21 cellular contexts compared by ENCODE assay signal in genomic region chr3:101509276-101509675, GRCh38. TPM values are rescaled to one million over a fixed set of nuclear protein-coding genes. Genes with fewer than 3 reads are reported as not detected.
DNase-seq lines count a peak whose midpoint lies in the region; ATAC-seq and TF ChIP-seq lines count a peak whose summit lies in the region.
"Had no signal": no experiment of that assay in that cellular context is flagged by ENCODE, and none has a peak within 500 bp of the region (broad histone marks: within the 10 kb centered on the region; RNA-seq: fewer than 3 reads in every experiment).

No MANE protein-coding gene starts in this region.

- H3K36me3 Mint-ChIP-seq in CD4-positive, CD25-positive, alpha-beta regulatory T cell: peaks cover 26% of the 10 kb centered on the region
- H3K36me3 Mint-ChIP-seq in T-helper 17 cell (ENCODE audit: low read depth): peaks cover 9% of the 10 kb centered on the region

- H3K4me3 Mint-ChIP-seq in CD4-positive, CD25-positive, alpha-beta regulatory T cell: peak overlapping the region; percentile 0 to 94 (median 58)
- H3K4me3 Mint-ChIP-seq in T-helper 17 cell: peak overlapping the region; percentile 28
- H3K4me3 Mint-ChIP-seq: activated naive CD8-positive, alpha-beta T cell treated with anti-CD3 and anti-CD28 coated beads, Interleukin-2, amount 10 ng/mL, durations not matched to agents 7 days and 5 days; activated T-helper 1 cell treated with anti-CD3 and anti-CD28 coated beads, Interleukin-12 subunit alpha, Interleukin-12 subunit beta, Interleukin-2, Interleukin-4 antibody, amounts not matched to agents 30 ng/mL and 10 ng/mL and 1 ng/mL, durations not matched to agents 14 hours and 24 hours and 36 hours had no signal

- no peaks in the 10 kb centered on the region for H3K9me2 ChIP-seq in OCI-LY7 (ENCODE audit: insufficient read depth, low read length)

- CTCF ChIA-PET in OCI-LY7 (lab: Charles Lee; ENCODE audit: unreplicated experiment): no interaction called here

- H3K4me1 Mint-ChIP-seq in CD4-positive, CD25-positive, alpha-beta regulatory T cell: peaks cover 32 to 84% (median 57%) of the 10 kb centered on the region in 4 donors
- peaks cover 52% of the 10 kb centered on the region for H3K4me1 Mint-ChIP-seq in T-helper 17 cell

- no peak for DNase-seq in CD4-positive, CD25-positive, alpha-beta regulatory T cell
- DNase-seq in ELR (ENCODE audit: low read depth): peak; percentile 22
- DNase-seq in T-helper 17 cell: no peak
- peak; percentile 8 for DNase-seq in iris pigment epithelial cell (ENCODE audit: low read depth)
- DNase-seq in glomerular visceral epithelial cell (ENCODE audit: extremely low spot score): no peak
- no peak for DNase-seq in AML-193 (lab: John Stamatoyannopoulos, UW)
- DNase-seq in OCI-LY7 (ENCODE audit: low spot score): no peak
- DNase-seq: activated CD4-positive, CD25-positive, alpha-beta regulatory T cell treated with anti-CD3 and anti-CD28 coated beads, Interleukin-2, amount 50 U/mL, for 72 hours; activated naive CD8-positive, alpha-beta T cell treated with anti-CD3 and anti-CD28 coated beads, Interleukin-2, amount 10 ng/mL, durations not matched to agents 7 days and 5 days; dermis blood vessel endothelial cell; DMS79; left cardiac atrium; midbrain; NCI-H1105; NCI-H510A; stimulated activated CD4-positive, alpha-beta T cell treated with anti-CD3 and anti-CD28 coated beads, Interleukin-4, amount 100 ng/mL, for 4 hours had no signal

- peaks cover 51% of the 10 kb centered on the region for H3K4me1 ChIP-seq in CD4-positive, CD25-positive, alpha-beta regulatory T cell (ENCODE audit: control insufficient read depth, insufficient read depth, low read length, poor library complexity, severe bottlenecking)
- peaks cover 13% of the 10 kb centered on the region for H3K4me1 ChIP-seq in OCI-LY7 (ENCODE audit: insufficient read depth, low read length, poor library complexity, severe bottlenecking)

- H3K9me3 Mint-ChIP-seq in CD4-positive, CD25-positive, alpha-beta regulatory T cell: peaks cover 0 to 5% (median 1%) of the 10 kb centered on the region in 7 donors
- H3K9me3 Mint-ChIP-seq: activated T-helper 1 cell treated with anti-CD3 and anti-CD28 coated beads, Interleukin-12 subunit alpha, Interleukin-12 subunit beta, Interleukin-2, Interleukin-4 antibody, amounts not matched to agents 30 ng/mL and 10 ng/mL and 1 ng/mL, durations not matched to agents 14 hours and 24 hours and 36 hours; type B pancreatic cell had no signal

- no peak overlapping the region for H3K27ac ChIP-seq in CD4-positive, CD25-positive, alpha-beta regulatory T cell (ENCODE audit: insufficient read depth, low read length, poor library complexity, severe bottlenecking)
- H3K27ac ChIP-seq in OCI-LY7 (ENCODE audit: low read depth, low read length, poor library complexity, severe bottlenecking): no peak overlapping the region
- H3K27ac ChIP-seq: RWPE1 had no signal

- H4K20me1 ChIP-seq in OCI-LY7 (ENCODE audit: insufficient read depth, low read length): no peaks in the 10 kb centered on the region

- H3K27ac Mint-ChIP-seq in CD4-positive, CD25-positive, alpha-beta regulatory T cell: peak overlapping the region; percentile 4 to 72 (median 5)
- peak overlapping the region; percentile 17 for H3K27ac Mint-ChIP-seq in T-helper 17 cell
- H3K27ac Mint-ChIP-seq: activated naive CD8-positive, alpha-beta T cell treated with anti-CD3 and anti-CD28 coated beads, Interleukin-2, amount 10 ng/mL, durations not matched to agents 7 days and 5 days; activated T-helper 1 cell treated with anti-CD3 and anti-CD28 coated beads, Interleukin-12 subunit alpha, Interleukin-12 subunit beta, Interleukin-2, Interleukin-4 antibody, amounts not matched to agents 30 ng/mL and 10 ng/mL and 1 ng/mL, durations not matched to agents 14 hours and 24 hours and 36 hours had no signal

- peaks cover 3% of the 10 kb centered on the region for H3K36me3 ChIP-seq in CD4-positive, CD25-positive, alpha-beta regulatory T cell (ENCODE audit: control insufficient read depth, insufficient read depth, low read length)
- no peaks in the 10 kb centered on the region for H3K36me3 ChIP-seq in OCI-LY7 (ENCODE audit: insufficient read depth, low read length)
- H3K36me3 ChIP-seq: HAP-1 had no signal

- POLR2A ChIA-PET in OCI-LY7 (lab: Charles Lee): interaction anchor here (0.5 to 1.6 kb wide), 8 partner anchors 9 to 579 kb away, joined by 3 to 5 read pairs (median 3); partner anchors contain the start of gene PCNP

- no TSS peak for BruUV-seq in OCI-LY7 (replicated peaks; lab: Mats Ljungman, UMichigan)

- H2AFZ ChIP-seq in OCI-LY7 (ENCODE audit: low read length): no peak overlapping the region

- no peak overlapping the region for H3K4me3 ChIP-seq in CD4-positive, CD25-positive, alpha-beta regulatory T cell (ENCODE audit: low read depth, low read length)
- H3K4me3 ChIP-seq in OCI-LY7 (ENCODE audit: low read depth, low read length, poor library complexity, severe bottlenecking): no peak overlapping the region
- H3K4me3 ChIP-seq: HAP-1 had no signal

- H3K27me3 Mint-ChIP-seq in CD4-positive, CD25-positive, alpha-beta regulatory T cell: peaks cover 11% of the 10 kb centered on the region
- H3K27me3 Mint-ChIP-seq in T-helper 17 cell: no peaks in the 10 kb centered on the region
- H3K27me3 Mint-ChIP-seq: activated naive CD8-positive, alpha-beta T cell treated with anti-CD3 and anti-CD28 coated beads, Interleukin-2, amount 10 ng/mL, durations not matched to agents 7 days and 5 days had no signal

- H3K4me2 ChIP-seq in OCI-LY7 (ENCODE audit: low read length): no peak overlapping the region

- H3K9me3 ChIP-seq in CD4-positive, CD25-positive, alpha-beta regulatory T cell (ENCODE audit: control insufficient read depth in 2 of 2, low read length in 2 of 2): no peaks in the 10 kb centered on the region
- H3K9me3 ChIP-seq in T-helper 17 cell (ENCODE audit: control insufficient read depth, low read length, poor library complexity, severe bottlenecking) (no peaks in the 10 kb centered on the region), OCI-LY7 (ENCODE audit: low read length) (no peaks in the 10 kb centered on the region)
- H3K9me3 ChIP-seq: HAP-1 had no signal

- intact Hi-C loops in OCI-LY7 (cut with micrococcal nuclease; ENCODE audit: unreplicated experiment): no loop called here

- no peak for ATAC-seq in CD4-positive, CD25-positive, alpha-beta regulatory T cell (ENCODE audit: low read depth in 2 of 2)
- ATAC-seq in T-helper 17 cell: no peak
- no peak for ATAC-seq in HG02973 (IDR thresholded peaks at IDR 0.05; ENCODE audit: unreplicated experiment)
- ATAC-seq: left cardiac atrium had no signal

- TF ChIP-seq CTCF in OCI-LY7 (conservative IDR thresholded peaks at IDR 0.05; ENCODE audit: low read length): no peak

- no peaks in the 10 kb centered on the region for H3K27me3 ChIP-seq in CD4-positive, CD25-positive, alpha-beta regulatory T cell (ENCODE audit: control insufficient read depth, insufficient read depth, low read length)

- peaks cover 20% of the 10 kb centered on the region for H3K79me2 ChIP-seq in OCI-LY7 (ENCODE audit: insufficient read depth, low read depth, low read length)

RNA-seq across cellular contexts. Expression of gene SENP7, which starts 3.7 kb away (rescaled TPM):
- total RNA-seq in CD4-positive, CD25-positive, alpha-beta regulatory T cell: 49.9 TPM
- polyA plus RNA-seq in CD4-positive, CD25-positive, alpha-beta regulatory T cell: 10 to 100 TPM in 1 of 4 donors, 1 to 10 TPM in 3; 7.8 to 12.5 (median 9.6) TPM
- total RNA-seq in T-helper 17 cell (10 to 100 TPM; 39.0 to 48.3 TPM), OCI-LY7 (2022) (18.0 and 19.5 TPM in 2 replicates)
- total RNA-seq in OCI-LY7 (2014; rRNA removed; shearing (Covaris generic)): 13.6 and 17.7 TPM in 2 replicates

RNA-seq across cellular contexts. Expression of gene TRMT10C, which starts 52.4 kb away (rescaled TPM):
- total RNA-seq in CD4-positive, CD25-positive, alpha-beta regulatory T cell: 29.4 TPM
- polyA plus RNA-seq in CD4-positive, CD25-positive, alpha-beta regulatory T cell: 10 to 100 TPM; 41.3 to 47.0 (median 43.4) TPM
- total RNA-seq in T-helper 17 cell (10 to 100 TPM; 27.8 to 29.5 TPM), OCI-LY7 (2022) (25.6 and 29.1 TPM in 2 replicates)
- total RNA-seq in OCI-LY7 (2014; rRNA removed; shearing (Covaris generic)): 23.6 and 26.5 TPM in 2 replicates

Comparison
In these comparisons a context has a peak if more than half of its experiments do, and no peak if none do; other contexts are left out.
1. DNase-seq: peak in ELR (single experiment) and iris pigment epithelial cell (single experiment); none in CD4-positive, CD25-positive, alpha-beta regulatory T cell (0 of 3), T-helper 17 cell (0 of 3), glomerular visceral epithelial cell (single experiment), AML-193 (0 of 2) and OCI-LY7 (single experiment).